In the genomic region with DNA sequence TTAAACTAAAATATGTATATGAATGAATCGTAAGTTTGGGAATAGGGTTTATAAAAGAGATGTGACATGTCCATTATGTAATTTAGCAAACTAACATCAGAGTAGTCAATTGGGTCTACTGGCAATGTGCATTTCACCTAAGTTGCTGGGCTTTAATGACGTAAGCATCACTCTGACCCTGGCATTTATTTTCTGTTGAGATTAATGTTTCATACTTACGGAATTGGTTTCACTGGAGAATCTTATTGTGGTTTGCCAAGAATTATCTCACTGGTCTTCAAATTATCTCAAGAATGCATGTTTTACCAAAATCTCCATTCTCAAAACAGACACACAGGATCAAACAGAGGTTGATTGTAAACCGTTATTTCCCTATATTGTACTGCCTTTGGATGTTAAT, we compare ENCODE assay signal across 20 cellular contexts.
"Had no signal": no experiment of that assay in that cellular context is flagged by ENCODE, and none has a peak within 500 bp of the region (broad histone marks: within the 10 kb centered on the region; RNA-seq: fewer than 3 reads in every experiment).

No MANE protein-coding gene starts in this region.

- H3K36me3 ChIP-seq: colonic mucosa, lower lobe of right lung, neutrophil, upper lobe of right lung had no signal

- H2AFZ ChIP-seq: hepatocyte, parathyroid adenoma had no signal

- H3K27ac ChIP-seq: body of pancreas, colonic mucosa, hepatocyte, lower lobe of right lung, neutrophil, parathyroid adenoma, upper lobe of right lung had no signal

- H3K27ac Mint-ChIP-seq: activated CD4-positive, alpha-beta T cell treated with anti-CD3 and anti-CD28 coated beads, Interleukin-2, amount 10 ng/mL, durations not matched to agents 7 days and 5 days; natural killer cell had no signal

- H3K4me1 Mint-ChIP-seq: activated CD4-positive, alpha-beta T cell treated with anti-CD3 and anti-CD28 coated beads, Interleukin-2, amount 10 ng/mL, durations not matched to agents 7 days and 5 days; natural killer cell had no signal

- H3K9me3 Mint-ChIP-seq: activated CD4-positive, alpha-beta T cell treated with anti-CD3 and anti-CD28 coated beads, Interleukin-2, amount 10 ng/mL, durations not matched to agents 7 days and 5 days; activated T-cell treated with anti-CD3 and anti-CD28 coated beads, Interleukin-2, amount 50 U/mL, for 4 hours had no signal

- H3K36me3 Mint-ChIP-seq: natural killer cell had no signal

- H3K4me2 ChIP-seq: hepatocyte had no signal

- H3K9me3 ChIP-seq: body of pancreas, colonic mucosa, lower lobe of right lung, neutrophil, upper lobe of right lung had no signal

- H3K27me3 ChIP-seq: body of pancreas, colonic mucosa, hepatocyte, neutrophil, upper lobe of right lung had no signal

- H3K4me1 ChIP-seq: body of pancreas, colonic mucosa, lower lobe of right lung, parathyroid adenoma, upper lobe of right lung had no signal

- DNase-seq: activated CD4-positive, alpha-beta T cell treated with anti-CD3 and anti-CD28 coated beads, Interleukin-2, amount 10 ng/mL, durations not matched to agents 7 days and 5 days; activated CD8-positive, alpha-beta memory T cell treated with anti-CD3 and anti-CD28 coated beads, Interleukin-2, amount 50 U/mL, for 4 hours; activated effector memory CD4-positive, alpha-beta T cell treated with Interleukin-2 at 50 U/mL for 16 hours; activated naive CD4-positive, alpha-beta T cell treated with anti-CD3 and anti-CD28 coated beads, Interleukin-2, amount 50 U/mL, for 16 hours; activated T-cell treated with anti-CD3 and anti-CD28 coated beads, Interleukin-2, amount 50 U/mL, for 4 hours; body of pancreas; central memory CD4-positive, alpha-beta T cell; colonic mucosa; foreskin fibroblast; islet precursor cell; lower lobe of right lung; natural killer cell; stimulated activated CD4-positive, alpha-beta T cell treated with anti-CD3 and anti-CD28 coated beads, Interleukin-4, amount 100 ng/mL, for 4 hours; stimulated activated naive CD4-positive, alpha-beta T cell; upper lobe of right lung had no signal

- ATAC-seq: activated CD4-positive, CD25-positive, alpha-beta regulatory T cell treated with anti-CD3 and anti-CD28 coated beads, Interleukin-2, amount 50 U/mL, for 24 hours; activated T-cell treated with anti-CD3 and anti-CD28 coated beads, Interleukin-2, amount 50 U/mL, for 4 hours; body of pancreas; lower lobe of right lung; natural killer cell; sciatic nerve; upper lobe of right lung had no signal

- H3K27me3 Mint-ChIP-seq: activated CD4-positive, alpha-beta T cell treated with anti-CD3 and anti-CD28 coated beads, Interleukin-2, amount 10 ng/mL, durations not matched to agents 7 days and 5 days had no signal

- H3K9ac ChIP-seq: parathyroid adenoma had no signal

- H3K79me2 ChIP-seq: hepatocyte, parathyroid adenoma had no signal

- H3K4me3 Mint-ChIP-seq: activated CD4-positive, alpha-beta T cell treated with anti-CD3 and anti-CD28 coated beads, Interleukin-2, amount 10 ng/mL, durations not matched to agents 7 days and 5 days; activated T-cell treated with anti-CD3 and anti-CD28 coated beads, Interleukin-2, amount 50 U/mL, for 4 hours; natural killer cell had no signal

- H3K4me3 ChIP-seq: body of pancreas, colonic mucosa, hepatocyte, lower lobe of right lung, upper lobe of right lung had no signal
